In genomic region chr15:72979308-72979707, GRCh38 we compare ENCODE assay signal across 20 cellular contexts.
"Had no signal": no experiment of that assay in that cellular context is flagged by ENCODE, and none has a peak within 500 bp of the region (broad histone marks: within the 10 kb centered on the region; RNA-seq: fewer than 3 reads in every experiment).

No MANE protein-coding gene starts in this region.

- H3K4me1 ChIP-seq: colonic mucosa, foreskin keratinocyte, heart right ventricle, left lung, lower lobe of right lung had no signal

- H3K4me3 ChIP-seq: colonic mucosa, esophagus muscularis mucosa, heart right ventricle, left lung, lower lobe of right lung, mucosa of descending colon had no signal

- H3K36me3 ChIP-seq: colonic mucosa, esophagus muscularis mucosa, heart right ventricle, left lung, lower lobe of right lung had no signal

- H3K9me3 ChIP-seq: colonic mucosa, esophagus muscularis mucosa, left lung, lower lobe of right lung, mucosa of descending colon had no signal

- H3K27me3 ChIP-seq: colonic mucosa, esophagus muscularis mucosa, left lung had no signal

- FAIRE-seq: endothelial cell of umbilical vein, frontal cortex, islet of Langerhans, keratinocyte had no signal

- H3K27ac ChIP-seq: colonic mucosa, esophagus muscularis mucosa, foreskin keratinocyte, heart right ventricle, left lung, lower lobe of right lung had no signal

- ATAC-seq: foreskin keratinocyte, heart right ventricle, left cardiac atrium, left lung, left ventricle myocardium superior, lower lobe of right lung, mucosa of descending colon had no signal

- DNase-seq: colonic mucosa; cortex of kidney; effector CD8-positive, alpha-beta T cell; foreskin keratinocyte; glutamatergic neuron; head of caudate nucleus; heart right ventricle; hippocampal formation; left cardiac atrium; left lung; left ventricle myocardium superior; lower lobe of right lung; mesenchymal stem cell; mucosa of descending colon; naive B cell had no signal
